23 cellular contexts compared by ENCODE assay signal in the genomic region with DNA sequence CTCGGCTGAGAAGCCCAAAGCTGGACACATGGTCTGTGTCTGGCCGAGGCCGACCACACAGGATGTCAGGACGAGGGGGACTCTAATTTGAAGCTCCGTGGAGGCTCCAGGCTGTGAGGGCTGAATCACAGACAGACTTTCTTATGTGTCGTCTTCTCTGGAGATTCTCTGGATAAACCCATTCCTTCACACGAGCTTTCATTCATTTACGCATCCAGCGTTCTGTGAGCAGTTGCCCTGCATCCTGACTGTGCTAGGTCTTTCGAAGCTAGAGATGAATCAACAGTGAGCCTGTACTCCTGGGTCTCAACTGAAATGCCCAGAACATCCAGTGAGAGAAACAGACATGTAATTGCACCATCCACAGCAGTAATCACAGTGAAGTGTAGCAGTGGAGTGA.
"Had no signal": no experiment of that assay in that cellular context is flagged by ENCODE, and none has a peak within 500 bp of the region (broad histone marks: within the 10 kb centered on the region; RNA-seq: fewer than 3 reads in every experiment).

No MANE protein-coding gene starts in this region.

- H3K27ac ChIP-seq: epithelial cell of prostate, esophagus muscularis mucosa, gastroesophageal sphincter, left lung, right lobe of liver, suprapubic skin, thyroid gland, upper lobe of left lung, uterus had no signal

- H3K27ac Mint-ChIP-seq: dendritic cell treated with granulocyte-macrophage colony-stimulating factor and Interleukin-4, amounts not matched to agents 40 ng/mL and 50 ng/mL, for 4 days; progenitor cell of endocrine pancreas had no signal

- H3K9me3 Mint-ChIP-seq: dendritic cell treated with granulocyte-macrophage colony-stimulating factor and Interleukin-4, amounts not matched to agents 40 ng/mL and 50 ng/mL, for 4 days; effector memory CD8-positive, alpha-beta T cell; stimulated activated effector memory CD8-positive, alpha-beta T cell treated with anti-CD3 and anti-CD28 coated beads, Interleukin-12 subunit alpha, Interleukin-12 subunit beta, amount 100 ng/mL, for 72 hours had no signal

- DNase-seq: effector memory CD8-positive, alpha-beta T cell; glutamatergic neuron; islet precursor cell; left lung; mesendoderm; naive thymus-derived CD4-positive, alpha-beta T cell; nucleus accumbens; pancreas; right lobe of liver; stimulated activated CD4-positive, alpha-beta T cell treated with anti-CD3 and anti-CD28 coated beads, Interleukin-4, amount 100 ng/mL, for 1 hour; stimulated activated CD8-positive, alpha-beta memory T cell treated with anti-CD3 and anti-CD28 coated beads, Interleukin-4, amount 100 ng/mL, for 48 hours; stimulated activated naive CD8-positive, alpha-beta T cell treated with anti-CD3 and anti-CD28 coated beads, Interleukin-15, Interleukin-2, amounts not matched to agents 100 U/mL and 50 U/mL, for 24 hours; thyroid gland; upper lobe of left lung; uterus had no signal

- H3K4me1 Mint-ChIP-seq: naive thymus-derived CD4-positive, alpha-beta T cell had no signal

- H3K36me3 ChIP-seq: uterus had no signal

- H3K9me3 ChIP-seq: esophagus muscularis mucosa, gastroesophageal sphincter, left lung, pancreas, right lobe of liver, suprapubic skin, thyroid gland, upper lobe of left lung, uterus had no signal

- H3K27me3 Mint-ChIP-seq: dendritic cell treated with granulocyte-macrophage colony-stimulating factor and Interleukin-4, amounts not matched to agents 40 ng/mL and 50 ng/mL, for 4 days; effector memory CD8-positive, alpha-beta T cell; naive thymus-derived CD4-positive, alpha-beta T cell; progenitor cell of endocrine pancreas had no signal

- H3K4me3 Mint-ChIP-seq: dendritic cell treated with granulocyte-macrophage colony-stimulating factor and Interleukin-4, amounts not matched to agents 40 ng/mL and 50 ng/mL, for 4 days; effector memory CD8-positive, alpha-beta T cell; naive thymus-derived CD4-positive, alpha-beta T cell; stimulated activated effector memory CD8-positive, alpha-beta T cell treated with anti-CD3 and anti-CD28 coated beads, Interleukin-12 subunit alpha, Interleukin-12 subunit beta, amount 100 ng/mL, for 72 hours had no signal

- H3K4me1 ChIP-seq: esophagus muscularis mucosa, gastroesophageal sphincter, left lung, right lobe of liver, suprapubic skin, thyroid gland, upper lobe of left lung, uterus had no signal

- H3K4me3 ChIP-seq: esophagus muscularis mucosa, gastroesophageal sphincter, left lung, lung, pancreas, right lobe of liver, suprapubic skin, thyroid gland, upper lobe of left lung, uterus had no signal

- ATAC-seq: effector memory CD8-positive, alpha-beta T cell; gastroesophageal sphincter; left lung; naive thymus-derived CD4-positive, alpha-beta T cell; pancreas; right lobe of liver; stimulated activated effector memory CD8-positive, alpha-beta T cell treated with anti-CD3 and anti-CD28 coated beads, Interleukin-12 subunit alpha, Interleukin-12 subunit beta, amount 100 ng/mL, for 72 hours; stimulated activated naive CD8-positive, alpha-beta T cell treated with anti-CD3 and anti-CD28 coated beads, Interleukin-15, Interleukin-2, amounts not matched to agents 100 U/mL and 50 U/mL, for 24 hours had no signal

- H3K27me3 ChIP-seq: esophagus muscularis mucosa, gastroesophageal sphincter, left lung, pancreas, right lobe of liver, suprapubic skin, thyroid gland, upper lobe of left lung, uterus had no signal
